13 cellular contexts compared by ENCODE assay signal in genomic region chr6:79869184-79869583, GRCh38.
DNase-seq lines count a peak whose midpoint lies in the region; ATAC-seq lines count a peak whose summit lies in the region.
"Had no signal": no experiment of that assay in that cellular context is flagged by ENCODE, and none has a peak within 500 bp of the region (broad histone marks: within the 10 kb centered on the region; RNA-seq: fewer than 3 reads in every experiment).

No MANE protein-coding gene starts in this region.

- H3K27me3 Mint-ChIP-seq in effector memory CD8-positive, alpha-beta T cell, result peaks cover 1 to 2% of the 10 kb centered on the region in 2 donors

- no peak overlapping the region for H3K4me3 ChIP-seq in skeletal muscle satellite cell (ENCODE audit: low read length)
- H3K4me3 ChIP-seq: thyroid gland had no signal

- peaks cover 8% of the 10 kb centered on the region for H3K4me1 ChIP-seq in skeletal muscle satellite cell (ENCODE audit: control insufficient read depth, insufficient read depth, low read length)

- peak overlapping the region; percentile 82 for H3K4me2 ChIP-seq in skeletal muscle satellite cell (ENCODE audit: low read length)

- DNase-seq in NCI-H146 treated with DMSO at 0.1 percent for 48 hours (lab: John Stamatoyannopoulos, UW; ENCODE audit: unreplicated experiment), result peak; percentile 37
- DNase-seq in NCI-H146 (lab: John Stamatoyannopoulos, UW), result no peak
- peak; percentile 2 for DNase-seq in NAMALWA (ENCODE audit: low spot score)
- DNase-seq in effector memory CD8-positive, alpha-beta T cell, result no peak
- no peak for DNase-seq in hippocampal formation (lab: John Stamatoyannopoulos, UW)
- DNase-seq in left ventricle myocardium superior, result no peak
- DNase-seq in hypothalamus (lab: John Stamatoyannopoulos, UW), result no peak

- no peaks in the 10 kb centered on the region for H3K9me3 Mint-ChIP-seq in effector memory CD8-positive, alpha-beta T cell
- H3K9me3 Mint-ChIP-seq: activated T-cell treated with anti-CD3 and anti-CD28 coated beads, Interleukin-2, amount 50 U/mL, for 4 hours; CD4-positive, CD25-positive, alpha-beta regulatory T cell; IgD-negative memory B cell had no signal

- no peaks in the 10 kb centered on the region for H3K9me3 ChIP-seq in skeletal muscle satellite cell (replicated peaks; ENCODE audit: low read length)
- H3K9me3 ChIP-seq: neutrophil, thyroid gland had no signal

- peaks cover 10% of the 10 kb centered on the region for H3K27me3 ChIP-seq in skeletal muscle satellite cell (ENCODE audit: control insufficient read depth, insufficient read depth, low read length)
- H3K27me3 ChIP-seq: thyroid gland had no signal

- H3K27ac Mint-ChIP-seq in effector memory CD8-positive, alpha-beta T cell, result peak overlapping the region in 1 of 2 donors; percentile 38

- H3K9ac ChIP-seq in skeletal muscle satellite cell (ENCODE audit: low read depth, low read length), result no peak overlapping the region

- intact Hi-C loops in left ventricle myocardium superior (cut with micrococcal nuclease), result no loop called here

- no peak for ATAC-seq in effector memory CD8-positive, alpha-beta T cell (replicated peaks)
- ATAC-seq in left ventricle myocardium superior, result no peak

- H3K4me1 Mint-ChIP-seq in effector memory CD8-positive, alpha-beta T cell (ENCODE audit: low read depth in 2 of 2), result peaks cover 7 to 9% of the 10 kb centered on the region in 2 donors

- no peaks in the 10 kb centered on the region for H3K36me3 ChIP-seq in skeletal muscle satellite cell (ENCODE audit: insufficient read depth, low read length)
- H3K36me3 ChIP-seq: neutrophil, thyroid gland had no signal

- H3K4me3 Mint-ChIP-seq in effector memory CD8-positive, alpha-beta T cell, result peak overlapping the region; percentile 33 to 57

- no peaks in the 10 kb centered on the region for H3K36me3 Mint-ChIP-seq in effector memory CD8-positive, alpha-beta T cell (ENCODE audit: insufficient read depth)
- H3K36me3 Mint-ChIP-seq: CD4-positive, CD25-positive, alpha-beta regulatory T cell; IgD-negative memory B cell had no signal

Comparison
In these comparisons a context has a peak if more than half of its experiments do, and no peak if none do; other contexts are left out.
1. DNase-seq: peak in NCI-H146 treated with DMSO at 0.1 percent for 48 hours (single experiment) and NAMALWA (single experiment); none in NCI-H146 (single experiment), effector memory CD8-positive, alpha-beta T cell (0 of 3), hippocampal formation (0 of 2), left ventricle myocardium superior (single experiment) and hypothalamus (0 of 51).